ENCODE assay signal across 1 cellular context in the genomic region with DNA sequence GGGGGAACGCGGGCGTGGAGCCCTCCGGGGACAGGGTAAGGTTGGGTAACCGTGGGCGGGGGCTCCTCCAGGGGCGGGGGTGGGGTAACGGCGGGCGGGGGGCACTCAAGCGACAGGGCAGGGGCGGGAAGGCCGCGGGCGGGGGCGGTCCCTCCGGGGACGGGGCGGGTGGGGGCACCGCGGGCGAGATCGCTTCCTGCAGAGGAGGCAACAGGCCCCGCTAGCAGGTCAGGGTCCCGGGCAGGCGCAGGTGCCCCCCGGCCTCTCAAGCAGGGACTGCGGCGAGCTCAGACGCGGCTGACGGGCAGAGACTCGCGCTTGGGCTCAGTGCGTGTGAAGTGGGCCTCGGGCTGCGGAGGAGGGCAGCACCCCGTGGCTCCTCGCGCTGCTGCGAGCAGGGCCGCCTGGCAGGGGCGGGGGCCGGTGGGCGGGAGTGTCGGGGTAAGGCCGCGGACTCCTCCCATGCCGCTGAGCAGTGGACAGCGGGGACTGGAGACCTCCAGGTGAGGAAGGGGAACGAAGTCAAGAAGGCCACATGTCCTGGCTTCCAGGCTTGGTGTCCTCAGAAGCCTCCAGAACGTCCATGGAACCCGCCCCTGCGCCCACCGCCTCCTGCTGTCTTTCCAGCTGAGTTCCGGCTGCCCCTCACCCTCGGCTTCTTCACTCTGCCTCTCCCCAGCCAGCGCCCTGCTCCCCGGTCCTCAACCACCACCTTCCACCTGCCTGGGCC.
A peak's percentile ranks its signal among the peaks of the same experiment; 100 is the strongest.
TF ChIP-seq lines count a peak whose summit lies in the region.

No MANE protein-coding gene starts in this region.

TF ChIP-seq in HepG2, 621 proteins besides CTCF, POLR2A, EP300 and RAD21 (continued from another document and continues in another):
- peak; percentile 51 for TF ChIP-seq ZNF280B (CRISPR knock-in tag; IDR thresholded peaks at IDR 0.05; ENCODE audit: borderline replicate concordance)
- TF ChIP-seq GMEB2 (CRISPR knock-in tag; IDR thresholded peaks at IDR 0.05; ENCODE audit: low read depth): no peak
- 0 out of 2 replicates have a peak, but pooled peaks have one; percentile 39 for TF ChIP-seq GFI1 (CRISPR knock-in tag; IDR thresholded peaks at IDR 0.05; ENCODE audit: borderline replicate concordance)
- no peak for TF ChIP-seq STAT5B (CRISPR knock-in tag; IDR thresholded peaks at IDR 0.05)
- no peak; the same call in 1 of the 2 replicates for TF ChIP-seq ZNF546 (CRISPR knock-in tag; conservative IDR thresholded peaks at IDR 0.05)
- no peak for TF ChIP-seq NR2C2 (CRISPR knock-in tag; IDR thresholded peaks at IDR 0.05; ENCODE audit: borderline replicate concordance)
- no peak for TF ChIP-seq MATR3 (CRISPR knock-in tag; IDR thresholded peaks at IDR 0.05)
- no peak for TF ChIP-seq PRPF4 (IDR thresholded peaks at IDR 0.05; ENCODE audit: low read depth, low read length, poor library complexity, severe bottlenecking)
- no peak for TF ChIP-seq MAFG (CRISPR knock-in tag; IDR thresholded peaks at IDR 0.05)
- no peak for TF ChIP-seq ZNF737 (CRISPR knock-in tag; IDR thresholded peaks at IDR 0.05; ENCODE audit: borderline replicate concordance)
- TF ChIP-seq, protein P1, sequence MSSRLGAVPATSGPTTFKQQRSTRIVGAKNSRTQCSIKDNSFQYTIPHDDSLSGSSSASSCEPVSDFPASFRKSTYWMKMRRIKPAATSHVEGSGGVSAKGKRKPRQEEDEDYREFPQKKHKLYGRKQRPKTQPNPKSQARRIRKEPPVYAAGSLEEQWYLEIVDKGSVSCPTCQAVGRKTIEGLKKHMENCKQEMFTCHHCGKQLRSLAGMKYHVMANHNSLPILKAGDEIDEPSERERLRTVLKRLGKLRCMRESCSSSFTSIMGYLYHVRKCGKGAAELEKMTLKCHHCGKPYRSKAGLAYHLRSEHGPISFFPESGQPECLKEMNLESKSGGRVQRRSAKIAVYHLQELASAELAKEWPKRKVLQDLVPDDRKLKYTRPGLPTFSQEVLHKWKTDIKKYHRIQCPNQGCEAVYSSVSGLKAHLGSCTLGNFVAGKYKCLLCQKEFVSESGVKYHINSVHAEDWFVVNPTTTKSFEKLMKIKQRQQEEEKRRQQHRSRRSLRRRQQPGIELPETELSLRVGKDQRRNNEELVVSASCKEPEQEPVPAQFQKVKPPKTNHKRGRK (CRISPR knock-in tag; IDR thresholded peaks at IDR 0.05): peak; percentile 80; the same call in 1 of the 2 replicates
- no peak for TF ChIP-seq ZNF589 (CRISPR knock-in tag; conservative IDR thresholded peaks at IDR 0.05)
- TF ChIP-seq ZNF501 (CRISPR knock-in tag; IDR thresholded peaks at IDR 0.05): no peak; the same call in 1 of the 2 replicates
- no peak for TF ChIP-seq TAF15 (IDR thresholded peaks at IDR 0.05; ENCODE audit: low read depth, low read length, poor library complexity, severe bottlenecking)
- TF ChIP-seq ZBTB7A (CRISPR knock-in tag; IDR thresholded peaks at IDR 0.05): peak; percentile 68
- TF ChIP-seq GATAD2A (CRISPR knock-in tag; IDR thresholded peaks at IDR 0.05): no peak
- peak; percentile 51; the same call in 1 of the 2 replicates for TF ChIP-seq ZBTB14 (CRISPR knock-in tag; IDR thresholded peaks at IDR 0.05)
- TF ChIP-seq ZFX (CRISPR knock-in tag; IDR thresholded peaks at IDR 0.05; ENCODE audit: low read depth): peak; percentile 98
- no peak for TF ChIP-seq GPN1 (CRISPR knock-in tag; IDR thresholded peaks at IDR 0.05; ENCODE audit: borderline replicate concordance)
- TF ChIP-seq, protein P2, sequence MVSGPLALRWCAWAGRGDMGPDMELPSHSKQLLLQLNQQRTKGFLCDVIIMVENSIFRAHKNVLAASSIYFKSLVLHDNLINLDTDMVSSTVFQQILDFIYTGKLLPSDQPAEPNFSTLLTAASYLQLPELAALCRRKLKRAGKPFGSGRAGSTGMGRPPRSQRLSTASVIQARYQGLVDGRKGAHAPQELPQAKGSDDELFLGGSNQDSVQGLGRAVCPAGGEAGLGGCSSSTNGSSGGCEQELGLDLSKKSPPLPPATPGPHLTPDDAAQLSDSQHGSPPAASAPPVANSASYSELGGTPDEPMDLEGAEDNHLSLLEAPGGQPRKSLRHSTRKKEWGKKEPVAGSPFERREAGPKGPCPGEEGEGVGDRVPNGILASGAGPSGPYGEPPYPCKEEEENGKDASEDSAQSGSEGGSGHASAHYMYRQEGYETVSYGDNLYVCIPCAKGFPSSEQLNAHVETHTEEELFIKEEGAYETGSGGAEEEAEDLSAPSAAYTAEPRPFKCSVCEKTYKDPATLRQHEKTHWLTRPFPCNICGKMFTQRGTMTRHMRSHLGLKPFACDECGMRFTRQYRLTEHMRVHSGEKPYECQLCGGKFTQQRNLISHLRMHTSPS (CRISPR knock-in tag; IDR thresholded peaks at IDR 0.05; ENCODE audit: low read depth): 0 out of 2 replicates have a peak, but pooled peaks have one; percentile 27
- TF ChIP-seq FIP1L1 (IDR thresholded peaks at IDR 0.05; ENCODE audit: borderline replicate concordance, insufficient read depth, low read depth, low read length): no peak
- TF ChIP-seq ELF4 (CRISPR knock-in tag; IDR thresholded peaks at IDR 0.05; ENCODE audit: borderline replicate concordance): no peak
- TF ChIP-seq ZBTB20 (CRISPR knock-in tag; IDR thresholded peaks at IDR 0.05; ENCODE audit: borderline replicate concordance, low read depth): no peak
- TF ChIP-seq MED8 (CRISPR knock-in tag; IDR thresholded peaks at IDR 0.05; ENCODE audit: insufficient replicate concordance): no peak
- no peak for TF ChIP-seq ZNF205 (CRISPR knock-in tag; IDR thresholded peaks at IDR 0.05)
- no peak for TF ChIP-seq ZNF605 (CRISPR knock-in tag; IDR thresholded peaks at IDR 0.05)
- TF ChIP-seq ZNF775 (CRISPR knock-in tag; IDR thresholded peaks at IDR 0.05; ENCODE audit: borderline replicate concordance): no peak
- TF ChIP-seq HIVEP1 (CRISPR knock-in tag; IDR thresholded peaks at IDR 0.05): no peak; the same call in none of the 2 replicates
- 0 out of 2 replicates have a peak, but pooled peaks have one; percentile 31 for TF ChIP-seq ZNF264 (CRISPR knock-in tag; IDR thresholded peaks at IDR 0.05)
- TF ChIP-seq, protein P3, sequence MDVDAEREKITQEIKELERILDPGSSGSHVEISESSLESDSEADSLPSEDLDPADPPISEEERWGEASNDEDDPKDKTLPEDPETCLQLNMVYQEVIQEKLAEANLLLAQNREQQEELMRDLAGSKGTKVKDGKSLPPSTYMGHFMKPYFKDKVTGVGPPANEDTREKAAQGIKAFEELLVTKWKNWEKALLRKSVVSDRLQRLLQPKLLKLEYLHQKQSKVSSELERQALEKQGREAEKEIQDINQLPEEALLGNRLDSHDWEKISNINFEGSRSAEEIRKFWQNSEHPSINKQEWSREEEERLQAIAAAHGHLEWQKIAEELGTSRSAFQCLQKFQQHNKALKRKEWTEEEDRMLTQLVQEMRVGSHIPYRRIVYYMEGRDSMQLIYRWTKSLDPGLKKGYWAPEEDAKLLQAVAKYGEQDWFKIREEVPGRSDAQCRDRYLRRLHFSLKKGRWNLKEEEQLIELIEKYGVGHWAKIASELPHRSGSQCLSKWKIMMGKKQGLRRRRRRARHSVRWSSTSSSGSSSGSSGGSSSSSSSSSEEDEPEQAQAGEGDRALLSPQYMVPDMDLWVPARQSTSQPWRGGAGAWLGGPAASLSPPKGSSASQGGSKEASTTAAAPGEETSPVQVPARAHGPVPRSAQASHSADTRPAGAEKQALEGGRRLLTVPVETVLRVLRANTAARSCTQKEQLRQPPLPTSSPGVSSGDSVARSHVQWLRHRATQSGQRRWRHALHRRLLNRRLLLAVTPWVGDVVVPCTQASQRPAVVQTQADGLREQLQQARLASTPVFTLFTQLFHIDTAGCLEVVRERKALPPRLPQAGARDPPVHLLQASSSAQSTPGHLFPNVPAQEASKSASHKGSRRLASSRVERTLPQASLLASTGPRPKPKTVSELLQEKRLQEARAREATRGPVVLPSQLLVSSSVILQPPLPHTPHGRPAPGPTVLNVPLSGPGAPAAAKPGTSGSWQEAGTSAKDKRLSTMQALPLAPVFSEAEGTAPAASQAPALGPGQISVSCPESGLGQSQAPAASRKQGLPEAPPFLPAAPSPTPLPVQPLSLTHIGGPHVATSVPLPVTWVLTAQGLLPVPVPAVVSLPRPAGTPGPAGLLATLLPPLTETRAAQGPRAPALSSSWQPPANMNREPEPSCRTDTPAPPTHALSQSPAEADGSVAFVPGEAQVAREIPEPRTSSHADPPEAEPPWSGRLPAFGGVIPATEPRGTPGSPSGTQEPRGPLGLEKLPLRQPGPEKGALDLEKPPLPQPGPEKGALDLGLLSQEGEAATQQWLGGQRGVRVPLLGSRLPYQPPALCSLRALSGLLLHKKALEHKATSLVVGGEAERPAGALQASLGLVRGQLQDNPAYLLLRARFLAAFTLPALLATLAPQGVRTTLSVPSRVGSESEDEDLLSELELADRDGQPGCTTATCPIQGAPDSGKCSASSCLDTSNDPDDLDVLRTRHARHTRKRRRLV (CRISPR knock-in tag; IDR thresholded peaks at IDR 0.05): no peak
- TF ChIP-seq, protein P4, sequence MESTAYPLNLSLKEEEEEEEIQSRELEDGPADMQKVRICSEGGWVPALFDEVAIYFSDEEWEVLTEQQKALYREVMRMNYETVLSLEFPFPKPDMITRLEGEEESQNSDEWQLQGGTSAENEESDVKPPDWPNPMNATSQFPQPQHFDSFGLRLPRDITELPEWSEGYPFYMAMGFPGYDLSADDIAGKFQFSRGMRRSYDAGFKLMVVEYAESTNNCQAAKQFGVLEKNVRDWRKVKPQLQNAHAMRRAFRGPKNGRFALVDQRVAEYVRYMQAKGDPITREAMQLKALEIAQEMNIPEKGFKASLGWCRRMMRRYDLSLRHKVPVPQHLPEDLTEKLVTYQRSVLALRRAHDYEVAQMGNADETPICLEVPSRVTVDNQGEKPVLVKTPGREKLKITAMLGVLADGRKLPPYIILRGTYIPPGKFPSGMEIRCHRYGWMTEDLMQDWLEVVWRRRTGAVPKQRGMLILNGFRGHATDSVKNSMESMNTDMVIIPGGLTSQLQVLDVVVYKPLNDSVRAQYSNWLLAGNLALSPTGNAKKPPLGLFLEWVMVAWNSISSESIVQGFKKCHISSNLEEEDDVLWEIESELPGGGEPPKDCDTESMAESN (CRISPR knock-in tag; conservative IDR thresholded peaks at IDR 0.05): 0 out of 2 replicates have a peak, but pooled peaks have one; percentile 37
- peak; percentile 37 for TF ChIP-seq AGO2 (optimal IDR thresholded peaks at IDR 0.05; ENCODE audit: low read depth, low read length)
- no peak for TF ChIP-seq SMAD9 (CRISPR knock-in tag; IDR thresholded peaks at IDR 0.05)
- 0 out of 2 replicates have a peak, but pooled peaks have one; percentile 20 for TF ChIP-seq BCL3 (CRISPR knock-in tag; IDR thresholded peaks at IDR 0.05)
